Comparison of ENCODE assay signal across 16 cellular contexts in genomic region chr5:17151686-17152085, GRCh38.
A peak's percentile ranks its signal among the peaks of the same experiment; 100 is the strongest.
DNase-seq lines count a peak whose midpoint lies in the region; FAIRE-seq and TF ChIP-seq lines count a peak whose summit lies in the region.
"Had no signal": no experiment of that assay in that cellular context is flagged by ENCODE, and none has a peak within 500 bp of the region (broad histone marks: within the 10 kb centered on the region; RNA-seq: fewer than 3 reads in every experiment).

No MANE protein-coding gene starts in this region.

- no peak overlapping the region for H3K4ac ChIP-seq in H1 (replicated peaks; ENCODE audit: insufficient read length, low read depth, low read length)
- no peak overlapping the region for H3K4ac ChIP-seq in mesendoderm (ENCODE audit: low read depth, low read length)

- no peak overlapping the region for H4K91ac ChIP-seq in H1 (replicated peaks; ENCODE audit: insufficient read length, low read length)

- no peaks in the 10 kb centered on the region for H3K4me1 Mint-ChIP-seq in Caco-2 (ENCODE audit: low read depth, unreplicated experiment)

- H3K9me3 ChIP-seq in HUES48 (ENCODE audit: control insufficient read depth, insufficient read depth, low read length) (no peaks in the 10 kb centered on the region), H1 (ENCODE audit: insufficient read depth in 2 of 2, low read depth in 1 of 2, low read length in 1 of 2) (no peaks in the 10 kb centered on the region), Caco-2 (no peaks in the 10 kb centered on the region)
- H3K9me3 ChIP-seq: BLaER1 treated with 17β-estradiol and CSF1 and Interleukin-3, amounts not matched to agents 10 nM and 100 nM had no signal

- no peak overlapping the region for H3K4me3 Mint-ChIP-seq in Caco-2 (ENCODE audit: unreplicated experiment)
- H3K4me3 Mint-ChIP-seq: IgD-negative memory B cell had no signal

- H3K36me3 Mint-ChIP-seq in Caco-2 (ENCODE audit: insufficient read depth, unreplicated experiment), result no peaks in the 10 kb centered on the region

- H3K4me3 ChIP-seq in HUES48 (ENCODE audit: low read depth, low read length) (no peak overlapping the region), H1 (ENCODE audit: extremely low read depth in 1 of 4, insufficient read depth in 2 of 4, low read depth in 3 of 4, low read length in 4 of 4) (no peak overlapping the region), mesendoderm (ENCODE audit: low read length) (no peak overlapping the region), Caco-2 (ENCODE audit: low read depth, low read length) (no peak overlapping the region)
- H3K4me3 ChIP-seq: BLaER1 treated with 17β-estradiol and CSF1 and Interleukin-3, amounts not matched to agents 10 nM and 100 nM had no signal

- H2BK12ac ChIP-seq in H1 (ENCODE audit: low read depth, low read length), result no peak overlapping the region; the same call in 1 of the 2 replicates

- no peak for TF ChIP-seq CTCF in H1 (IDR thresholded peaks at IDR 0.05; ENCODE audit: control extremely low read depth in 1 of 3, insufficient read depth in 1 of 3, low read depth in 1 of 3, low read length in 3 of 3)
- TF ChIP-seq CTCF in Caco-2 (IDR thresholded peaks at IDR 0.05; ENCODE audit: insufficient read depth in 1 of 2, low read depth in 1 of 2, low read length in 1 of 2, severe bottlenecking in 1 of 2, unreplicated experiment in 1 of 2), result no peak

- H3K4me1 ChIP-seq in HUES48 (ENCODE audit: control insufficient read depth, insufficient read depth, low read length) (peaks cover 24% of the 10 kb centered on the region), H1 (replicated peaks in 1 of 4; ENCODE audit: control insufficient read depth in 3 of 4, insufficient read depth in 4 of 4, low read length in 3 of 4) (peaks cover 4 to 14% (median 9%) of the 10 kb centered on the region in 4 experiments; a peak in 6 of 7 replicates), mesendoderm (ENCODE audit: control insufficient read depth, low read depth, low read length) (peaks cover 5% of the 10 kb centered on the region), Caco-2 (no peaks in the 10 kb centered on the region)

- no peaks in the 10 kb centered on the region for H3K27me3 Mint-ChIP-seq in Caco-2 (ENCODE audit: insufficient read depth, unreplicated experiment)
- H3K27me3 Mint-ChIP-seq: IgD-negative memory B cell had no signal

- H4K20me1 ChIP-seq in H1 (replicated peaks in 1 of 2; ENCODE audit: control insufficient read depth in 1 of 2, insufficient read depth in 2 of 2, low read length in 2 of 2), result no peaks in the 10 kb centered on the region
- H4K20me1 ChIP-seq: BLaER1 treated with 17β-estradiol and CSF1 and Interleukin-3, amounts not matched to agents 10 nM and 100 nM had no signal

- H2BK15ac ChIP-seq in H1 (ENCODE audit: low read length) (no peak overlapping the region), mesendoderm (replicated peaks; ENCODE audit: low read depth) (no peak overlapping the region)

- H3K27ac ChIP-seq in HUES48 (ENCODE audit: low read depth, low read length) (peak overlapping the region; percentile 54), H1 (ENCODE audit: low read depth, low read length) (no peak overlapping the region), mesendoderm (ENCODE audit: low read depth, low read length) (no peak overlapping the region)
- H3K27ac ChIP-seq: BLaER1 treated with 17β-estradiol and CSF1 and Interleukin-3, amounts not matched to agents 10 nM and 100 nM had no signal

- H3K27me3 ChIP-seq in HUES48 (ENCODE audit: control insufficient read depth, insufficient read depth, low read length) (0 out of 2 replicates have a peak, but pooled peaks cover 3% of the 10 kb centered on the region), H1 (replicated peaks in 1 of 4; ENCODE audit: control insufficient read depth in 3 of 4, extremely low read depth in 1 of 4, insufficient read depth in 3 of 4, low read length in 3 of 4) (peaks cover 0 to 2% (median 0%) of the 10 kb centered on the region in 4 experiments; a peak in 1 of 7 replicates), mesendoderm (ENCODE audit: insufficient read depth, low read length, poor library complexity) (peaks cover 4% of the 10 kb centered on the region), Caco-2 (replicated peaks; ENCODE audit: control insufficient read depth, insufficient read depth, low read length) (no peaks in the 10 kb centered on the region)
- H3K27me3 ChIP-seq: BLaER1 treated with 17β-estradiol and CSF1 and Interleukin-3, amounts not matched to agents 10 nM and 100 nM had no signal

- FAIRE-seq in H1 (lab: Jason Lieb, UNC), result no peak
- FAIRE-seq: G401.6, GM12891 had no signal

- H3K79me1 ChIP-seq in H1 (ENCODE audit: low read depth, low read length), result no peaks in the 10 kb centered on the region
- H3K79me1 ChIP-seq in mesendoderm (ENCODE audit: low read length), result no peaks in the 10 kb centered on the region

- 0 out of 2 replicates have a peak overlapping the region, but pooled peaks have one; percentile 28 for H3K18ac ChIP-seq in H1 (ENCODE audit: extremely low read depth, low read length)
- no peak overlapping the region for H3K18ac ChIP-seq in mesendoderm (ENCODE audit: low read length)

- no peak overlapping the region for H3K27ac Mint-ChIP-seq in Caco-2 (ENCODE audit: unreplicated experiment)
- H3K27ac Mint-ChIP-seq: IgD-negative memory B cell had no signal

- H2AK5ac ChIP-seq in H1 (ENCODE audit: low read depth, low read length) (no peak overlapping the region), mesendoderm (ENCODE audit: low read length) (no peak overlapping the region)

- H3K9ac ChIP-seq in HUES48 (ENCODE audit: low read depth, low read length) (no peak overlapping the region), H1 (replicated peaks in 1 of 4; ENCODE audit: extremely low read depth in 1 of 4, low read depth in 3 of 4, low read length in 3 of 4) (no peak overlapping the region), mesendoderm (ENCODE audit: low read length) (no peak overlapping the region)
- H3K9ac ChIP-seq: BLaER1 treated with 17β-estradiol and CSF1 and Interleukin-3, amounts not matched to agents 10 nM and 100 nM had no signal

- 64% methylated on average over 8 of the region's 8 CpGs; no CpG with 5 or more reads in 1 of the 2 experiments for WGBS in H1 (ENCODE audit: extremely low coverage in 1 of 2, insufficient coverage in 1 of 2, insufficient read length in 1 of 2, insufficient replicate concordance in 2 of 2, low coverage in 1 of 2, low lambda C conversion rate in 2 of 2, missing lambda C conversion rate in 1 of 2), 2 experiments
- WGBS in mesendoderm (ENCODE audit: extremely low coverage, insufficient coverage, low lambda C conversion rate), result no CpG with 5 or more reads among the region's 8 CpGs

- POLR2A ChIA-PET in H1 (lab: Charles Lee; ENCODE audit: partially characterized antibody) (interaction anchor here (1.4 kb wide), 1 partner anchor 12 kb away, joined by 4 read pairs; no protein-coding TSS in a partner anchor), Caco-2 (lab: Charles Lee) (no interaction called here)

- no peak overlapping the region for H2BK5ac ChIP-seq in H1 (ENCODE audit: low read depth, low read length)
- no peak overlapping the region for H2BK5ac ChIP-seq in mesendoderm (ENCODE audit: low read length)

- no peak overlapping the region for H3K14ac ChIP-seq in H1 (ENCODE audit: insufficient read length)

- TF ChIP-seq POLR2A in H1 (IDR thresholded peaks at IDR 0.05; ENCODE audit: control extremely low read depth in 1 of 2, low read depth in 2 of 2, low read length in 2 of 2), result no peak

- H3K79me2 ChIP-seq in H1 (ENCODE audit: control insufficient read depth in 1 of 2, insufficient read depth in 2 of 2, low read length in 2 of 2) (no peaks in the 10 kb centered on the region), mesendoderm (ENCODE audit: control insufficient read depth, insufficient read depth, low read length) (no peaks in the 10 kb centered on the region)

- H2AFZ ChIP-seq in H1 (ENCODE audit: low read length), result peak overlapping the region; percentile 56; the same call in 1 of the 2 replicates

- DNase-seq in Daoy (ENCODE audit: low read depth), result peak; percentile 27
- DNase-seq in H1 (ENCODE audit: low read depth in 1 of 2, low spot score in 2 of 2), result peak in 1 of 2 experiments; percentile 17
- DNase-seq in mesendoderm, result peak; percentile 90
- no peak for DNase-seq in cardiac septum (ENCODE audit: low spot score)
- no peak for DNase-seq in NK-92 (lab: John Stamatoyannopoulos, UW; ENCODE audit: unreplicated experiment)
- DNase-seq in NCI-H1694 (lab: John Stamatoyannopoulos, UW), result no peak
- DNase-seq in Caco-2, result no peak
- DNase-seq: NCI-H1930, NCI-H2171, NCI-H774, Right ventricle myocardium superior had no signal

- no peak overlapping the region for H2BK120ac ChIP-seq in H1 (replicated peaks; ENCODE audit: low read depth, low read length)
- no peak overlapping the region for H2BK120ac ChIP-seq in mesendoderm (ENCODE audit: low read depth, low read length)

- TF ChIP-seq RAD21 in H1 (IDR thresholded peaks at IDR 0.05 in 1 of 2, conservative IDR thresholded peaks at IDR 0.05 in 1 of 2; ENCODE audit: low read depth in 2 of 2, low read length in 2 of 2), result no peak

- CTCF ChIA-PET in H1 (lab: Charles Lee; ENCODE audit: partially characterized antibody), result interaction anchor here (0.8 to 9.4 kb wide), 5 partner anchors 9 to 51 kb away, joined by 3 to 55 read pairs (median 6); no protein-coding TSS in a partner anchor
- CTCF ChIA-PET in Caco-2 (lab: Charles Lee), result no interaction called here

- no peak overlapping the region for H4K8ac ChIP-seq in H1 (ENCODE audit: extremely low read depth, insufficient read depth, low read length)
- no peak overlapping the region for H4K8ac ChIP-seq in mesendoderm (ENCODE audit: low read depth, low read length)

- no peak overlapping the region; the same call in 1 of the 2 replicates for H2BK20ac ChIP-seq in H1 (ENCODE audit: low read length)

- H3K56ac ChIP-seq in H1 (replicated peaks; ENCODE audit: insufficient read length, low read depth, low read length) (no peak overlapping the region), mesendoderm (ENCODE audit: low read length) (no peak overlapping the region)

- H4K5ac ChIP-seq in H1 (ENCODE audit: insufficient read length, low read depth, low read length), result no peak overlapping the region
- no peak overlapping the region for H4K5ac ChIP-seq in mesendoderm (ENCODE audit: low read length)

- no TSS peak for BruUV-seq in Caco-2 (replicated peaks; lab: Mats Ljungman, UMichigan)

- H3K9me3 Mint-ChIP-seq in Caco-2 (ENCODE audit: unreplicated experiment), result peaks cover 19% of the 10 kb centered on the region

- peaks cover under 1% of the 10 kb centered on the region; the same call in 1 of the 2 replicates for H3K23me2 ChIP-seq in H1 (ENCODE audit: low read depth, low read length)

- no peak for TF ChIP-seq EP300 in H1 (IDR thresholded peaks at IDR 0.05; ENCODE audit: borderline replicate concordance in 1 of 2, low read depth in 2 of 2, low read length in 2 of 2)

- peak overlapping the region; percentile 23 to 30; a peak in 2 of 4 replicates for H3K4me2 ChIP-seq in H1 (ENCODE audit: insufficient read depth in 1 of 2, low read depth in 2 of 2, low read length in 2 of 2)
- no peak overlapping the region for H3K4me2 ChIP-seq in mesendoderm (ENCODE audit: low read length)
- H3K4me2 ChIP-seq: BLaER1 treated with 17β-estradiol and CSF1 and Interleukin-3, amounts not matched to agents 10 nM and 100 nM had no signal

- H3K36me3 ChIP-seq in HUES48 (ENCODE audit: control insufficient read depth, insufficient read depth, low read length) (no peaks in the 10 kb centered on the region), H1 (ENCODE audit: control insufficient read depth in 2 of 4, insufficient read depth in 4 of 4, low read length in 3 of 4) (no peaks in the 10 kb centered on the region), mesendoderm (ENCODE audit: control insufficient read depth, insufficient read depth, low read length) (no peaks in the 10 kb centered on the region), Caco-2 (ENCODE audit: control insufficient read depth, insufficient read depth, low read length) (no peaks in the 10 kb centered on the region)
- H3K36me3 ChIP-seq: BLaER1 treated with 17β-estradiol and CSF1 and Interleukin-3, amounts not matched to agents 10 nM and 100 nM had no signal

- intact Hi-C loops in cardiac septum (cut with DNase I), result no loop called here
- intact Hi-C loops in Caco-2 (cut with micrococcal nuclease; ENCODE audit: unreplicated experiment), result no loop called here

- H3K23ac ChIP-seq in H1 (ENCODE audit: insufficient read length), result no peak overlapping the region
- H3K23ac ChIP-seq in mesendoderm (ENCODE audit: low read length), result no peak overlapping the region

Comparison
In these comparisons a context has a peak if more than half of its experiments do, and no peak if none do; other contexts are left out.
1. DNase-seq: peak in Daoy (single experiment) and mesendoderm (single experiment); none in cardiac septum (single experiment), NK-92 (single experiment), NCI-H1694 (single experiment) and Caco-2 (0 of 2).